23 cellular contexts compared by ENCODE assay signal in the genomic region with DNA sequence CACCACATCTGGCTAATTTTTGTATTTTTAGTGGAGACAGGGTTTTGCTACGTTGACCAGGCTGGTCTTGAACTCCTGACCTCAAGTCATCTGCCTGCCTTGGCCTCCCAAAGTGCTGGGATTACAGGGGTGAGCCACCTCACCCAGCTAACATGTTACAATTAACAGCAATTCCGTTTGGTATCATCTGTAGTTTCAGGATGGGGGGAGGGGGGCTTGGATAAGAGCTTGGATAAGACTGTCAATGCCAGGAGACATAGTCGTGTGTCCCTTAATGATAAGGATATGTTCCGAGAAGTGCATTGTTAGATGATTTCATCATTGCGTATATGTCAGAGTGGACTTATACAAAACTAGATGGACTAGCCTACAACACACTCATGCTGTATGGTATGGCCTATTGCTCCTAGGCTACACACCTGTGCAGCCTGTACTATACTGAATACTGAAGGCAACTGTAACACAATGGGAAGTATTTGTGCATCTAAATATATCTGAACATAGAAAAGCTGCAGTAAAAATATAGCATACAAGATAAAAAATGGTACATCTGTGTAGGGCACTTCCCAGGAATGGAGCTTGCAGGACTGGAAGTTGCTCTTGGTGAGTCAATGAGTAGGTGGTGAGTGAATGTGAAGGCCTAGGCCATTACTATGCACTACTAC.
"Had no signal": no experiment of that assay in that cellular context is flagged by ENCODE, and none has a peak within 500 bp of the region (broad histone marks: within the 10 kb centered on the region; RNA-seq: fewer than 3 reads in every experiment).

No MANE protein-coding gene starts in this region.

- H3K4me3 Mint-ChIP-seq: activated CD4-positive, alpha-beta memory T cell treated with anti-CD3 and anti-CD28 coated beads, Interleukin-2, amount 10 ng/mL, durations not matched to agents 7 days and 5 days; activated naive CD8-positive, alpha-beta T cell treated with anti-CD3 and anti-CD28 coated beads for 36 hours; activated T-cell treated with anti-CD3 and anti-CD28 coated beads, Interleukin-2, amount 50 U/mL, for 4 hours; brain; nephron progenitor cell; T-cell; WTC11 had no signal

- H3K27ac ChIP-seq: hepatocyte, left lung had no signal

- H2AFZ ChIP-seq: hepatocyte had no signal

- ATAC-seq: activated T-cell treated with anti-CD3 and anti-CD28 coated beads, Interleukin-2, amount 50 U/mL, for 4 hours; left lung; right cardiac atrium; WTC11 had no signal

- H3K36me3 Mint-ChIP-seq: activated naive CD8-positive, alpha-beta T cell treated with anti-CD3 and anti-CD28 coated beads for 36 hours; brain; T-cell; WTC11 had no signal

- H3K27me3 ChIP-seq: hepatocyte, left lung had no signal

- H3K79me2 ChIP-seq: hepatocyte had no signal

- H3K4me1 Mint-ChIP-seq: activated CD4-positive, alpha-beta memory T cell treated with anti-CD3 and anti-CD28 coated beads, Interleukin-2, amount 10 ng/mL, durations not matched to agents 7 days and 5 days; activated naive CD8-positive, alpha-beta T cell treated with anti-CD3 and anti-CD28 coated beads for 36 hours; T-cell had no signal

- H3K27ac Mint-ChIP-seq: activated CD4-positive, alpha-beta memory T cell treated with anti-CD3 and anti-CD28 coated beads, Interleukin-2, amount 10 ng/mL, durations not matched to agents 7 days and 5 days; activated naive CD8-positive, alpha-beta T cell treated with anti-CD3 and anti-CD28 coated beads for 36 hours; brain; nephron progenitor cell; progenitor cell of endocrine pancreas; T-cell; WTC11 had no signal

- H3K9me3 Mint-ChIP-seq: activated CD4-positive, alpha-beta memory T cell treated with anti-CD3 and anti-CD28 coated beads, Interleukin-2, amount 10 ng/mL, durations not matched to agents 7 days and 5 days; activated naive CD8-positive, alpha-beta T cell treated with anti-CD3 and anti-CD28 coated beads for 36 hours; activated T-cell treated with anti-CD3 and anti-CD28 coated beads, Interleukin-2, amount 50 U/mL, for 4 hours; nephron progenitor cell; T-cell; WTC11 had no signal

- H3K9me3 ChIP-seq: left lung had no signal

- H3K27me3 Mint-ChIP-seq: activated CD4-positive, alpha-beta memory T cell treated with anti-CD3 and anti-CD28 coated beads, Interleukin-2, amount 10 ng/mL, durations not matched to agents 7 days and 5 days; activated naive CD8-positive, alpha-beta T cell treated with anti-CD3 and anti-CD28 coated beads for 36 hours; brain; progenitor cell of endocrine pancreas; T-cell had no signal

- H3K4me2 ChIP-seq: hepatocyte had no signal

- H3K4me1 ChIP-seq: left lung had no signal

- DNase-seq: activated CD4-positive, alpha-beta memory T cell treated with anti-CD3 and anti-CD28 coated beads, Interleukin-2, amount 10 ng/mL, durations not matched to agents 7 days and 5 days; activated CD4-positive, alpha-beta T cell treated with anti-CD3 and anti-CD28 coated beads for 4 hours; activated gamma-delta T cell; activated naive CD8-positive, alpha-beta T cell treated with anti-CD3 and anti-CD28 coated beads for 36 hours; activated T-cell treated with anti-CD3 and anti-CD28 coated beads, Interleukin-2, amount 50 U/mL, for 4 hours; amygdala; effector memory CD4-positive, alpha-beta T cell; left lung; mammary epithelial cell; nephron progenitor cell; occipital lobe; right cardiac atrium; small intestine; stimulated activated CD4-positive, alpha-beta T cell treated with anti-CD3 and anti-CD28 coated beads, Interleukin-4, amount 100 ng/mL, for 24 hours; stimulated activated naive CD4-positive, alpha-beta T cell treated with Interleukin-2 at 50 U/mL for 16 hours; T-cell; T-helper 9 cell; trophoblast cell had no signal

- H3K36me3 ChIP-seq: left lung had no signal

- FAIRE-seq: keratinocyte, small intestine had no signal

- H3K4me3 ChIP-seq: hepatocyte, left lung had no signal
